In genomic region chr5:153827407-153827806, GRCh38 we compare ENCODE assay signal across 11 cellular contexts.
DNase-seq lines count a peak whose midpoint lies in the region; ATAC-seq and TF ChIP-seq lines count a peak whose summit lies in the region.
"Had no signal": no experiment of that assay in that cellular context is flagged by ENCODE, and none has a peak within 500 bp of the region (broad histone marks: within the 10 kb centered on the region; RNA-seq: fewer than 3 reads in every experiment).

No MANE protein-coding gene starts in this region.

- H2BK120ac ChIP-seq in mesendoderm (ENCODE audit: low read depth, low read length): no peak overlapping the region

- H2BK15ac ChIP-seq in mesendoderm (replicated peaks; ENCODE audit: low read depth): no peak overlapping the region

- no peak overlapping the region for H3K4ac ChIP-seq in mesendoderm (ENCODE audit: low read depth, low read length)

- H3K4me2 ChIP-seq in Karpas-422 (ENCODE audit: low read depth, low read length, poor library complexity, severe bottlenecking) (no peak overlapping the region), mesendoderm (ENCODE audit: low read length) (no peak overlapping the region)

- H3K23ac ChIP-seq in mesendoderm (ENCODE audit: low read length): no peak overlapping the region

- H2AK5ac ChIP-seq in mesendoderm (ENCODE audit: low read length): no peak overlapping the region

- H4K8ac ChIP-seq in mesendoderm (ENCODE audit: low read depth, low read length): no peak overlapping the region

- no peaks in the 10 kb centered on the region for H3K36me3 ChIP-seq in Karpas-422 (ENCODE audit: insufficient read depth, low read length)
- no peaks in the 10 kb centered on the region for H3K36me3 ChIP-seq in mesendoderm (ENCODE audit: control insufficient read depth, insufficient read depth, low read length)

- H3K9ac ChIP-seq in Karpas-422 (ENCODE audit: low read length) (no peak overlapping the region), mesendoderm (ENCODE audit: low read length) (no peak overlapping the region)

- no peaks in the 10 kb centered on the region for H4K20me1 ChIP-seq in Karpas-422 (ENCODE audit: insufficient read depth, low read depth, low read length)

- H3K4me1 ChIP-seq in Karpas-422 (ENCODE audit: low read length) (no peaks in the 10 kb centered on the region), mesendoderm (ENCODE audit: control insufficient read depth, low read depth, low read length) (peaks cover 10% of the 10 kb centered on the region)

- H2AFZ ChIP-seq in Karpas-422 (ENCODE audit: low read length): no peak overlapping the region

- H3K4me3 ChIP-seq in Karpas-422 (ENCODE audit: low read length): no peak overlapping the region
- no peak overlapping the region for H3K4me3 ChIP-seq in astrocyte of the spinal cord (ENCODE audit: low read depth, low read length)
- no peak overlapping the region for H3K4me3 ChIP-seq in mesendoderm (ENCODE audit: low read length)

- H3K79me1 ChIP-seq in mesendoderm (ENCODE audit: low read length): no peaks in the 10 kb centered on the region

- no peak overlapping the region for H3K56ac ChIP-seq in mesendoderm (ENCODE audit: low read length)

- H3K79me2 ChIP-seq in Karpas-422 (ENCODE audit: low read length) (no peaks in the 10 kb centered on the region), mesendoderm (ENCODE audit: control insufficient read depth, insufficient read depth, low read length) (no peaks in the 10 kb centered on the region)

- no CpG with 5 or more reads among the region's 4 CpGs for WGBS in mesendoderm (ENCODE audit: extremely low coverage, insufficient coverage, low lambda C conversion rate)

- ATAC-seq in left cardiac atrium (no peak), HG02759 (IDR thresholded peaks at IDR 0.05; ENCODE audit: unreplicated experiment) (no peak), HG03095 (IDR thresholded peaks at IDR 0.05; ENCODE audit: unreplicated experiment) (no peak)
- ATAC-seq: effector memory CD8-positive, alpha-beta T cell had no signal

- peak; percentile 22 for TF ChIP-seq CTCF in astrocyte of the spinal cord (IDR thresholded peaks at IDR 0.05; ENCODE audit: low read depth, low read length)

- intact Hi-C loops in left cardiac atrium (cut with DNase I): no loop called here

- no peak overlapping the region for H2BK5ac ChIP-seq in mesendoderm (ENCODE audit: low read length)

- no peak overlapping the region for H4K5ac ChIP-seq in mesendoderm (ENCODE audit: low read length)

- H3K27ac ChIP-seq in Karpas-422 (ENCODE audit: low read length) (no peak overlapping the region), mesendoderm (ENCODE audit: low read depth, low read length) (no peak overlapping the region)

- H3K18ac ChIP-seq in mesendoderm (ENCODE audit: low read length): no peak overlapping the region

- peak; percentile 7 for DNase-seq in ELF-1 (ENCODE audit: low read depth, low spot score)
- peak; percentile 51 for DNase-seq in Karpas-422
- DNase-seq in astrocyte of the spinal cord (ENCODE audit: low read depth, low spot score): no peak
- DNase-seq in mesendoderm: peak; percentile 42
- DNase-seq in left cardiac atrium: no peak
- no peak for DNase-seq in T-helper 2 cell
- DNase-seq: aorta; effector memory CD8-positive, alpha-beta T cell; Right ventricle myocardium superior had no signal

- H3K27me3 ChIP-seq in Karpas-422 (ENCODE audit: low read length): no peaks in the 10 kb centered on the region
- H3K27me3 ChIP-seq in mesendoderm (ENCODE audit: insufficient read depth, low read length, poor library complexity): no peaks in the 10 kb centered on the region

- no peaks in the 10 kb centered on the region for H3K9me3 ChIP-seq in Karpas-422 (ENCODE audit: low read length)

- in situ Hi-C loops in astrocyte of the spinal cord (cut with HindIII; ENCODE audit: low sequenced_read_pairs): no loop called here

- no peaks in the 10 kb centered on the region for H3K9me2 ChIP-seq in Karpas-422 (replicated peaks; ENCODE audit: insufficient read depth, low read length)

Comparison
In these comparisons a context has a peak if more than half of its experiments do, and no peak if none do; other contexts are left out.
1. DNase-seq: peak in ELF-1 (single experiment), Karpas-422 (single experiment) and mesendoderm (single experiment); none in astrocyte of the spinal cord (single experiment), left cardiac atrium (single experiment) and T-helper 2 cell (0 of 5).